Comparison of ENCODE assay signal across 11 cellular contexts in the genomic region with DNA sequence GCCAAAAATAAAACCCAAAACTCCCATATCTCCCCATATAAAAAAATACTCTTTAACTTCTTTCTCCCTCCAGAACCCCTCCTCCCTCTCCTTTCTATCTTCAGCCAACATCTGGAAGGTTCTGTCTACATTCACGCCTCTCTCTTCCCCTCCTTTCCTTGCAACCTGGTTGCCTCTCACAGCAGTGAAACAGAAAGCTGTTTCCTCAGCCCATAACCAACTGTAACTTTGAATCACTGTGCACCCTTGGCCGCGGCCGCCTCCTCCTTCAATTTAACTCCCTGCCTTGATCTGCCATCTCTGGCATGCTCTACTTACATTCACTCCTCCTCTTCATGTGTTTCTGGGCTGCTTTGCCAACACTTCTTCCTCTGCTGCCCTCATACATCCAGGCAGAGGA. TPM values are rescaled to one million over a fixed set of nuclear protein-coding genes. Genes with fewer than 3 reads are reported as not detected.
DNase-seq lines count a peak whose midpoint lies in the region; ATAC-seq, FAIRE-seq and TF ChIP-seq lines count a peak whose summit lies in the region.
"Not testable (repeated sequence)": the region's sequence is repeated elsewhere in the genome, so short reads cannot be mapped to it uniquely, and the experiment has no call there.
"Had no signal": no experiment of that assay in that cellular context is flagged by ENCODE, and none has a peak within 500 bp of the region (broad histone marks: within the 10 kb centered on the region; RNA-seq: fewer than 3 reads in every experiment).

No MANE protein-coding gene starts in this region.

- H3K9ac ChIP-seq in Loucy (ENCODE audit: low read depth, low read length, poor library complexity, severe bottlenecking), result not testable (repeated sequence)

- 21 to 50% methylated on average over 4 of the region's 4 CpGs for WGBS in lung, 2 donors

- not testable (repeated sequence) for H3K4me1 ChIP-seq in Loucy (ENCODE audit: insufficient read depth, low read length, poor library complexity, severe bottlenecking); lung (ENCODE audit: control insufficient read depth in 2 of 2, insufficient read depth in 2 of 2, low read length in 2 of 2)

- H3K36me3 Mint-ChIP-seq in T-helper 2 cell treated with Interferon-gamma antibody and Interleukin-4, amounts not matched to agents 5 μg/mL and 100 μg/mL, for 36 hours (ENCODE audit: low read depth); activated CD4-positive, alpha-beta T cell treated with anti-CD3 and anti-CD28 coated beads for 36 hours (ENCODE audit: low read depth); activated CD8-positive, alpha-beta T cell treated with anti-CD3 and anti-CD28 coated beads, Interleukin-2, amount 10 ng/mL, durations not matched to agents 7 days and 5 days (ENCODE audit: low read depth); activated naive CD8-positive, alpha-beta T cell treated with anti-CD3 and anti-CD28 coated beads, Interleukin-2, amount 10 ng/mL, durations not matched to agents 7 days and 5 days: not testable (repeated sequence)

- DNase-seq in T-helper 2 cell treated with Interferon-gamma antibody and Interleukin-4, amounts not matched to agents 5 μg/mL and 100 μg/mL, for 36 hours (ENCODE audit: low spot score); activated CD4-positive, alpha-beta T cell treated with anti-CD3 and anti-CD28 coated beads for 36 hours; activated CD8-positive, alpha-beta T cell treated with anti-CD3 and anti-CD28 coated beads, Interleukin-2, amount 10 ng/mL, durations not matched to agents 7 days and 5 days; activated naive CD8-positive, alpha-beta T cell treated with anti-CD3 and anti-CD28 coated beads, Interleukin-2, amount 10 ng/mL, durations not matched to agents 7 days and 5 days; lung (ENCODE audit: low spot score): not testable (repeated sequence)

- H4K20me1 ChIP-seq in Loucy (ENCODE audit: insufficient read depth, low read length, poor library complexity, severe bottlenecking), result not testable (repeated sequence)

- peak overlapping the region; percentile 17 for H3K4me3 Mint-ChIP-seq in T-helper 2 cell treated with Interferon-gamma antibody and Interleukin-4, amounts not matched to agents 5 μg/mL and 100 μg/mL, for 36 hours
- not testable (repeated sequence) for H3K4me3 Mint-ChIP-seq in activated CD4-positive, alpha-beta T cell treated with anti-CD3 and anti-CD28 coated beads for 36 hours; activated CD8-positive, alpha-beta T cell treated with anti-CD3 and anti-CD28 coated beads, Interleukin-2, amount 10 ng/mL, durations not matched to agents 7 days and 5 days; activated naive CD8-positive, alpha-beta T cell treated with anti-CD3 and anti-CD28 coated beads, Interleukin-2, amount 10 ng/mL, durations not matched to agents 7 days and 5 days

- H3K4me2 ChIP-seq in Loucy (ENCODE audit: low read depth, low read length, poor library complexity, severe bottlenecking), result not testable (repeated sequence)

- CTCF ChIA-PET in activated CD4-positive, alpha-beta T cell treated with anti-CD3 and anti-CD28 coated beads for 36 hours (lab: Charles Lee); activated CD8-positive, alpha-beta T cell treated with anti-CD3 and anti-CD28 coated beads, Interleukin-2, amount 10 ng/mL, durations not matched to agents 7 days and 5 days (lab: Charles Lee): not testable (repeated sequence)

- not testable (repeated sequence) for H3K79me2 ChIP-seq in Loucy (ENCODE audit: insufficient read depth, low read length)

- H3K36me3 ChIP-seq in Loucy (ENCODE audit: insufficient read depth, low read length); lung (ENCODE audit: control insufficient read depth in 2 of 2, insufficient read depth in 2 of 2, low read length in 2 of 2): not testable (repeated sequence)

- intact Hi-C loops in activated CD4-positive, alpha-beta T cell treated with anti-CD3 and anti-CD28 coated beads for 36 hours (cut with DNase I, micrococcal nuclease), result not testable (repeated sequence)

- not testable (repeated sequence) for H3K4me3 ChIP-seq in Loucy (ENCODE audit: low read length, poor library complexity, severe bottlenecking); lung

- H3K4me1 Mint-ChIP-seq in T-helper 2 cell treated with Interferon-gamma antibody and Interleukin-4, amounts not matched to agents 5 μg/mL and 100 μg/mL, for 36 hours (ENCODE audit: low read depth); activated CD4-positive, alpha-beta T cell treated with anti-CD3 and anti-CD28 coated beads for 36 hours; activated CD8-positive, alpha-beta T cell treated with anti-CD3 and anti-CD28 coated beads, Interleukin-2, amount 10 ng/mL, durations not matched to agents 7 days and 5 days (ENCODE audit: low read depth); activated naive CD8-positive, alpha-beta T cell treated with anti-CD3 and anti-CD28 coated beads, Interleukin-2, amount 10 ng/mL, durations not matched to agents 7 days and 5 days: not testable (repeated sequence)

- H3K27ac ChIP-seq in lung (ENCODE audit: low read depth in 1 of 2, low read length in 1 of 2), result not testable (repeated sequence)

- ATAC-seq in activated CD4-positive, alpha-beta T cell treated with anti-CD3 and anti-CD28 coated beads for 36 hours, result peak; percentile 63
- ATAC-seq in activated CD8-positive, alpha-beta T cell treated with anti-CD3 and anti-CD28 coated beads, Interleukin-2, amount 10 ng/mL, durations not matched to agents 7 days and 5 days, result peak; percentile 69
- ATAC-seq in activated naive CD8-positive, alpha-beta T cell treated with anti-CD3 and anti-CD28 coated beads, Interleukin-2, amount 10 ng/mL, durations not matched to agents 7 days and 5 days (ENCODE audit: low read depth), result peak; percentile 65
- ATAC-seq in lung (ENCODE audit: insufficient read depth, low FRiP score), result peak; percentile 36

- H3K27me3 Mint-ChIP-seq in T-helper 2 cell treated with Interferon-gamma antibody and Interleukin-4, amounts not matched to agents 5 μg/mL and 100 μg/mL, for 36 hours (ENCODE audit: low read depth); activated CD4-positive, alpha-beta T cell treated with anti-CD3 and anti-CD28 coated beads for 36 hours; activated CD8-positive, alpha-beta T cell treated with anti-CD3 and anti-CD28 coated beads, Interleukin-2, amount 10 ng/mL, durations not matched to agents 7 days and 5 days (ENCODE audit: low read depth); activated naive CD8-positive, alpha-beta T cell treated with anti-CD3 and anti-CD28 coated beads, Interleukin-2, amount 10 ng/mL, durations not matched to agents 7 days and 5 days: not testable (repeated sequence)

- FAIRE-seq in endometrium (lab: Jason Lieb, UNC), result peak; percentile 92

- H3K9me3 Mint-ChIP-seq in T-helper 2 cell treated with Interferon-gamma antibody and Interleukin-4, amounts not matched to agents 5 μg/mL and 100 μg/mL, for 36 hours; activated CD4-positive, alpha-beta T cell treated with anti-CD3 and anti-CD28 coated beads for 36 hours (ENCODE audit: low read depth); activated CD8-positive, alpha-beta T cell treated with anti-CD3 and anti-CD28 coated beads, Interleukin-2, amount 10 ng/mL, durations not matched to agents 7 days and 5 days (ENCODE audit: insufficient read depth); activated naive CD8-positive, alpha-beta T cell treated with anti-CD3 and anti-CD28 coated beads, Interleukin-2, amount 10 ng/mL, durations not matched to agents 7 days and 5 days: not testable (repeated sequence)

- not testable (repeated sequence) for H3F3A ChIP-seq in Loucy (ENCODE audit: low read depth)

- H3K9me3 ChIP-seq in Loucy (ENCODE audit: insufficient read depth, low read depth, low read length); lung (ENCODE audit: control insufficient read depth in 2 of 2, insufficient read depth in 1 of 2, low read length in 1 of 2): not testable (repeated sequence)

- not testable (repeated sequence) for H3K9me2 ChIP-seq in Loucy (replicated peaks; ENCODE audit: low read depth, low read length)

- not testable (repeated sequence) for TF ChIP-seq CTCF in Loucy (conservative IDR thresholded peaks at IDR 0.05; ENCODE audit: low read length); lung (IDR thresholded peaks at IDR 0.05; ENCODE audit: control extremely low read depth, extremely low read depth)

- not testable (repeated sequence) for H3K27me3 ChIP-seq in Loucy (ENCODE audit: insufficient read depth, low read length, poor library complexity, severe bottlenecking); lung (ENCODE audit: control insufficient read depth, insufficient read depth)

- peak overlapping the region; percentile 51 for H3K27ac Mint-ChIP-seq in T-helper 2 cell treated with Interferon-gamma antibody and Interleukin-4, amounts not matched to agents 5 μg/mL and 100 μg/mL, for 36 hours
- H3K27ac Mint-ChIP-seq in activated CD4-positive, alpha-beta T cell treated with anti-CD3 and anti-CD28 coated beads for 36 hours; activated CD8-positive, alpha-beta T cell treated with anti-CD3 and anti-CD28 coated beads, Interleukin-2, amount 10 ng/mL, durations not matched to agents 7 days and 5 days; activated naive CD8-positive, alpha-beta T cell treated with anti-CD3 and anti-CD28 coated beads, Interleukin-2, amount 10 ng/mL, durations not matched to agents 7 days and 5 days: not testable (repeated sequence)

- H2AFZ ChIP-seq in Loucy (ENCODE audit: low read length), result 0 out of 2 replicates have a peak overlapping the region, but pooled peaks have one; percentile 49

- POLR2A ChIA-PET in activated CD4-positive, alpha-beta T cell treated with anti-CD3 and anti-CD28 coated beads for 36 hours (lab: Charles Lee); activated CD8-positive, alpha-beta T cell treated with anti-CD3 and anti-CD28 coated beads, Interleukin-2, amount 10 ng/mL, durations not matched to agents 7 days and 5 days (lab: Charles Lee); activated naive CD8-positive, alpha-beta T cell treated with anti-CD3 and anti-CD28 coated beads, Interleukin-2, amount 10 ng/mL, durations not matched to agents 7 days and 5 days (lab: Charles Lee): not testable (repeated sequence)

RNA-seq across cellular contexts. Expression of a gene that starts 23.2 kb away (rescaled TPM):
- total RNA-seq in activated CD4-positive, alpha-beta T cell treated with anti-CD3 and anti-CD28 coated beads for 36 hours, result under 1 TPM; 0.16 to 0.19 TPM
- total RNA-seq in activated CD8-positive, alpha-beta T cell treated with anti-CD3 and anti-CD28 coated beads, Interleukin-2, amount 10 ng/mL, durations not matched to agents 7 days and 5 days, result under 1 TPM in 1 of 2 experiments, not detected in 1; 0.52 TPM
- total RNA-seq in activated naive CD8-positive, alpha-beta T cell treated with anti-CD3 and anti-CD28 coated beads, Interleukin-2, amount 10 ng/mL, durations not matched to agents 7 days and 5 days, result under 1 TPM; 0.17 to 0.22 TPM
- 1 to 10 TPM in 1 of 2 donors, under 1 TPM in 1; 0.34 to 1.1 TPM for total RNA-seq in lung
- under 1 TPM; 0.35 to 0.53 TPM for polyA plus RNA-seq in lung
- total RNA-seq: H7 had no signal
- polyA plus RNA-seq: AG04450; CD4-positive, alpha-beta memory T cell; GM23338 had no signal
